ENCODE assay signal across 27 cellular contexts in genomic region chr3:167467848-167468611, GRCh38. TPM values are rescaled to one million over a fixed set of nuclear protein-coding genes. Genes with fewer than 3 reads are reported as not detected.
"Had no signal": no experiment of that assay in that cellular context is flagged by ENCODE, and none has a peak within 500 bp of the region (broad histone marks: within the 10 kb centered on the region; RNA-seq: fewer than 3 reads in every experiment).

No MANE protein-coding gene starts in this region.

- H3K27ac ChIP-seq: adrenal gland, ascending aorta, colonic mucosa, prostate gland, right atrium auricular region, thyroid gland had no signal

- H3K4me3 ChIP-seq: adrenal gland, ascending aorta, colonic mucosa, dorsolateral prefrontal cortex, prostate gland, right atrium auricular region, thyroid gland had no signal

- H3K36me3 ChIP-seq: adrenal gland, ascending aorta, colonic mucosa, prostate gland, right atrium auricular region, thyroid gland had no signal

- H3K9me3 ChIP-seq: adrenal gland, ascending aorta, colonic mucosa, prostate gland, right atrium auricular region, thyroid gland had no signal

- DNase-seq: activated B cell treated with CpG ODN at 0.5 μM for 24 hours; activated CD4-positive, alpha-beta T cell treated with anti-CD3 and anti-CD28 coated beads for 36 hours; activated CD4-positive, alpha-beta T cell treated with anti-CD3 and anti-CD28 coated beads, Interleukin-2, amount 50 U/mL, for 48 hours; activated CD8-positive, alpha-beta memory T cell treated with anti-CD3 and anti-CD28 coated beads, Interleukin-2, amount 50 U/mL, for 48 hours; activated naive CD4-positive, alpha-beta T cell; activated T-cell treated with anti-CD3 and anti-CD28 coated beads, Interleukin-2, amount 50 U/mL, for 4 hours; adrenal gland; colonic mucosa; dorsolateral prefrontal cortex; effector memory CD8-positive, alpha-beta T cell; glutamatergic neuron; hippocampal formation; left ventricle myocardium superior; mammary epithelial cell; midbrain; natural killer cell; substantia nigra; thyroid gland had no signal

- FAIRE-seq: endothelial cell of umbilical vein, frontal cortex had no signal

- H3K27me3 ChIP-seq: adrenal gland, ascending aorta, colonic mucosa, dorsolateral prefrontal cortex, right atrium auricular region, thyroid gland had no signal

- H3K4me1 ChIP-seq: adrenal gland, ascending aorta, colonic mucosa, prostate gland, right atrium auricular region, thyroid gland had no signal

RNA-seq across cellular contexts. Expression of gene SERPINI2, which starts 5.8 kb away (rescaled TPM):
- total RNA-seq: activated B cell treated with CpG ODN at 0.5 μM for 24 hours; activated CD4-positive, alpha-beta T cell treated with anti-CD3 and anti-CD28 coated beads for 36 hours; activated CD8-positive, alpha-beta memory T cell treated with anti-CD3 and anti-CD28 coated beads for 36 hours; activated T-cell treated with anti-CD3 and anti-CD28 coated beads, Interleukin-2, amount 50 U/mL, for 4 hours; activated T-helper 2 cell treated with anti-CD3 and anti-CD28 coated beads, Interferon-gamma antibody, Interleukin-2, Interleukin-4, amounts not matched to agents 10 μg/mL and 5 μg/mL and 100 μg/mL, durations not matched to agents 14 hours and 24 hours and 36 hours; ascending aorta; endothelial cell of umbilical vein; esophagus mucosa; left ventricle myocardium superior; mammary epithelial cell; natural killer cell; osteocyte; thyroid gland had no signal
- polyA plus RNA-seq: endothelial cell of umbilical vein, mammary epithelial cell had no signal
